In genomic region chr11:133920109-133920990, GRCh38 we compare ENCODE assay signal across 24 cellular contexts. TPM values are rescaled to one million over a fixed set of nuclear protein-coding genes. Genes with fewer than 3 reads are reported as not detected.
"Had no signal": no experiment of that assay in that cellular context is flagged by ENCODE, and none has a peak within 500 bp of the region (broad histone marks: within the 10 kb centered on the region; RNA-seq: fewer than 3 reads in every experiment).

No MANE protein-coding gene starts in this region.

- H3K9ac ChIP-seq: neural progenitor cell had no signal

- H3K4me2 ChIP-seq: neural progenitor cell had no signal

- H3K4me3 ChIP-seq: coronary artery, heart right ventricle, neural progenitor cell, psoas muscle, suprapubic skin, thyroid gland had no signal

- H3K4me3 Mint-ChIP-seq: mesothelial cell of epicardium; natural killer cell treated with Interleukin-12 subunit alpha and Interleukin-12 subunit beta and Interleukin-15 and Interleukin-18, amount 100 ng/mL, for 72 hours; neural progenitor cell; type B pancreatic cell had no signal

- H3K9me3 ChIP-seq: heart right ventricle, lower lobe of right lung, psoas muscle, spleen, suprapubic skin, thyroid gland had no signal

- H3K27ac ChIP-seq: coronary artery, heart right ventricle, lower lobe of right lung, neural progenitor cell, psoas muscle, spleen, suprapubic skin, thyroid gland had no signal

- H3K9me3 Mint-ChIP-seq: memory B cell; mesothelial cell of epicardium; natural killer cell treated with Interleukin-12 subunit alpha and Interleukin-12 subunit beta and Interleukin-15 and Interleukin-18, amount 100 ng/mL, for 72 hours; neural progenitor cell; stimulated activated memory B cell treated with anti-CD40 and anti-IgM and Interleukin-4, amounts not matched to agents 10 μg/mL and 1 μg/mL and 100 μg/mL, for 72 hours; type B pancreatic cell had no signal

- DNase-seq: effector CD4-positive, alpha-beta T cell; heart right ventricle; hypothalamus; islet precursor cell; lower lobe of right lung; occipital lobe; retina; spleen; stimulated activated CD4-positive, alpha-beta T cell treated with anti-CD3 and anti-CD28 coated beads, Interleukin-15, amount 100 ng/mL, for 24 hours; stimulated activated CD4-positive, alpha-beta T cell treated with anti-CD3 and anti-CD28 coated beads, Interleukin-1b, Interleukin-23, amount 100 ng/mL, for 48 hours; stimulated activated CD4-positive, alpha-beta T cell treated with anti-CD3 and anti-CD28 coated beads, Interleukin-4, amount 100 ng/mL, for 24 hours; thyroid gland had no signal

- H3K27me3 ChIP-seq: heart right ventricle, neural progenitor cell, thyroid gland had no signal

- H3K4me1 Mint-ChIP-seq: mesothelial cell of epicardium had no signal

- H2AFZ ChIP-seq: neural progenitor cell had no signal

- H3K36me3 Mint-ChIP-seq: memory B cell; mesothelial cell of epicardium; natural killer cell treated with Interleukin-12 subunit alpha and Interleukin-12 subunit beta and Interleukin-15 and Interleukin-18, amount 100 ng/mL, for 72 hours; stimulated activated memory B cell treated with anti-CD40 and anti-IgM and Interleukin-4, amounts not matched to agents 10 μg/mL and 1 μg/mL and 100 μg/mL, for 72 hours; type B pancreatic cell had no signal

- ATAC-seq: left lobe of liver; lower lobe of right lung; natural killer cell treated with Interleukin-12 subunit alpha and Interleukin-12 subunit beta and Interleukin-15 and Interleukin-18, amount 100 ng/mL, for 72 hours; psoas muscle; sciatic nerve had no signal

- H3K27ac Mint-ChIP-seq: memory B cell; mesothelial cell of epicardium; natural killer cell treated with Interleukin-12 subunit alpha and Interleukin-12 subunit beta and Interleukin-15 and Interleukin-18, amount 100 ng/mL, for 72 hours; neural progenitor cell; stimulated activated memory B cell treated with anti-CD40 and anti-IgM and Interleukin-4, amounts not matched to agents 10 μg/mL and 1 μg/mL and 100 μg/mL, for 72 hours; type B pancreatic cell had no signal

- H3K36me3 ChIP-seq: lower lobe of right lung, neural progenitor cell had no signal

- H3K4me1 ChIP-seq: heart right ventricle, lower lobe of right lung, psoas muscle, suprapubic skin, thyroid gland had no signal

RNA-seq across cellular contexts. Expression of gene IGSF9B, which starts 36.4 kb away (rescaled TPM):
- total RNA-seq: dermis microvascular lymphatic vessel endothelial cell had no signal
